ENCODE assay signal across 1 cellular context in genomic region chr14:50342211-50343080, GRCh38.
A peak's percentile ranks its signal among the peaks of the same experiment; 100 is the strongest.
TF ChIP-seq lines count a peak whose summit lies in the region.

No MANE protein-coding gene starts in this region.

TF ChIP-seq in HepG2, 621 proteins besides CTCF, POLR2A, EP300 and RAD21:
- TF ChIP-seq FOXA3 (CRISPR knock-in tag; IDR thresholded peaks at IDR 0.05) = peak; percentile 46; the same call in 1 of the 2 replicates
- TF ChIP-seq FOXA1 (IDR thresholded peaks at IDR 0.05) = no peak
- TF ChIP-seq FOXA1 (CRISPR knock-in tag; IDR thresholded peaks at IDR 0.05) = peak; percentile 72
- TF ChIP-seq SALL1 (CRISPR knock-in tag; IDR thresholded peaks at IDR 0.05) = peak; percentile 32; the same call in 1 of the 2 replicates
- peak; percentile 82 for TF ChIP-seq STAG1 (CRISPR knock-in tag; IDR thresholded peaks at IDR 0.05)
- TF ChIP-seq TEAD3 (CRISPR knock-in tag; optimal IDR thresholded peaks at IDR 0.05; ENCODE audit: borderline replicate concordance) = peak; percentile 31
- TF ChIP-seq PTBP1 (IDR thresholded peaks at IDR 0.05; ENCODE audit: low read depth, low read length, poor library complexity, severe bottlenecking) = no peak
- TF ChIP-seq SOX6 (IDR thresholded peaks at IDR 0.05) = no peak
- TF ChIP-seq SOX6 (CRISPR knock-in tag; IDR thresholded peaks at IDR 0.05) = peak; percentile 19; the same call in 1 of the 2 replicates
- peak; percentile 26; the same call in 1 of the 2 replicates for TF ChIP-seq TFAP4 (IDR thresholded peaks at IDR 0.05; ENCODE audit: borderline replicate concordance, low read depth)
- peak; percentile 20; the same call in 1 of the 2 replicates for TF ChIP-seq KDM2A (CRISPR knock-in tag; IDR thresholded peaks at IDR 0.05; ENCODE audit: borderline replicate concordance, low read depth)
- TF ChIP-seq FOXP4 (CRISPR knock-in tag; IDR thresholded peaks at IDR 0.05) = 0 out of 2 replicates have a peak, but pooled peaks have one; percentile 12
- TF ChIP-seq ZNF580 (CRISPR knock-in tag; IDR thresholded peaks at IDR 0.05; ENCODE audit: borderline replicate concordance, low read depth) = 0 out of 2 replicates have a peak, but pooled peaks have one; percentile 38
- TF ChIP-seq ZNF354B (CRISPR knock-in tag; IDR thresholded peaks at IDR 0.05) = no peak
- TF ChIP-seq ZFAT (CRISPR knock-in tag; conservative IDR thresholded peaks at IDR 0.05) = no peak
- TF ChIP-seq SAP130 (CRISPR knock-in tag; IDR thresholded peaks at IDR 0.05; ENCODE audit: low read depth) = peak; percentile 46; the same call in 1 of the 2 replicates
- no peak for TF ChIP-seq E2F5 (CRISPR knock-in tag; conservative IDR thresholded peaks at IDR 0.05)
- peak; percentile 89 for TF ChIP-seq PATZ1 (CRISPR knock-in tag; IDR thresholded peaks at IDR 0.05)
- 0 out of 2 replicates have a peak, but pooled peaks have one; percentile 23 for TF ChIP-seq ZFX (CRISPR knock-in tag; IDR thresholded peaks at IDR 0.05; ENCODE audit: low read depth)
- TF ChIP-seq GATAD2A (CRISPR knock-in tag; IDR thresholded peaks at IDR 0.05) = 0 out of 2 replicates have a peak, but pooled peaks have one; percentile 12
- TF ChIP-seq CHD4 (IDR thresholded peaks at IDR 0.05; ENCODE audit: borderline replicate concordance, low read length) = no peak
